ENCODE assay signal across 23 cellular contexts in the genomic region with DNA sequence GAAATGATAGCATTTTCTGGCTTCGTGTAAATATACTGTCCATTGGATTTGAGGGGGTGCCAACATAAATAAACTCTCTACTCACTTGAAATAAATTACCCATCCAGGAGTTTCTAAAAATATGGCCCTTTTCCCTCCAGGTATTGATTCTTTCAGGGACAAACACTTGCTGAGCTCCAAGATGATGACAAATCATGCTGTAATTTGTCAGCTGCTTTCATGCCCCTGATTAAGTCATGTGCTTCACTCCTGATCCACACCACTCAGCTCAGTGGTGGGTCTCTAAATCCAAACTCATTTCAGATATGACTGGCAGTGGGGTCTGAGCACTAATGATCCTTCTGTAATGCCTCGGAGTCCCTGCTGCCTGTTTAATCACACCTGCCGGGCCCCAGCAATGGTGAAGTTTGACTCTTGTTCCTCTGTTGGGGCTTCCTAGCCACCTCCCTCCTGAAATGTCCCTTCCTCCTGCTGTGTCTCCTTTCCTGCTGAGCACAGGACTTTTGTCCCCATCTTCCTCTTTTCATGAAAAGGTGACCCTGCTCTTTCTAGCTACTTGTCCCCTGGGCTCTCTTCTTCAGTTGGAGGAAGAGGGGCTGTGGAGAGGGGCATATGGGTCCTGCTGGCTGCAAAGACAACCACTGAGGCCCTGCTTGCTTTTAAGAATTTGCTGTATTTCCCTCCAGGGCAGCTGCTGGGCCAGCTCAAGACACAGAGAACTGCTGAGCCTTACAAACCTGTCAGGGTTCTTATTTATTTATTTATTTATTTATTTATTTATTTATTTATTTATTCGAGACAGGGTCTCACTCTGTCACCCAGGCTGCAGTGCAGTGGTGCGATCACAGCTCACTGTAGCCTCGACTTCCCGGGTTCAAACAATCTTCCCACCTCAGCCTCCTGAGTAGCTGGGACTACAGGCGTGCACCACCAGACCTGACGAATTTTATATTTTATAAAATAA.
A peak's percentile ranks its signal among the peaks of the same experiment; 100 is the strongest.
DNase-seq lines count a peak whose midpoint lies in the region; ATAC-seq and TF ChIP-seq lines count a peak whose summit lies in the region.
"Had no signal": no experiment of that assay in that cellular context is flagged by ENCODE, and none has a peak within 500 bp of the region (broad histone marks: within the 10 kb centered on the region; RNA-seq: fewer than 3 reads in every experiment).

No MANE protein-coding gene starts in this region.

- intact Hi-C loops in left ventricle myocardium superior (cut with micrococcal nuclease): no loop called here
- intact Hi-C loops in CD4-positive, alpha-beta T cell (cut with DNase I, micrococcal nuclease): no loop called here

- H3K27ac Mint-ChIP-seq in CD4-positive, alpha-beta T cell: no peak overlapping the region
- H3K27ac Mint-ChIP-seq: activated T-cell treated with anti-CD3 and anti-CD28 coated beads, Interleukin-2, amount 50 U/mL, for 24 hours; natural killer cell treated with Interleukin-12 subunit alpha and Interleukin-12 subunit beta and Interleukin-15 and Interleukin-18, amount 100 ng/mL, for 72 hours; stimulated activated effector memory CD8-positive, alpha-beta T cell treated with anti-CD3 and anti-CD28 coated beads, Interleukin-12 subunit alpha, Interleukin-12 subunit beta, amount 100 ng/mL, for 72 hours had no signal

- no peak for ATAC-seq in left ventricle myocardium superior
- ATAC-seq in stimulated activated naive CD8-positive, alpha-beta T cell treated with anti-CD3 and anti-CD28 coated beads, Interleukin-15, Interleukin-2, amounts not matched to agents 100 U/mL and 50 U/mL, for 24 hours: no peak
- no peak for ATAC-seq in CD4-positive, alpha-beta T cell (ENCODE audit: poor library complexity)
- ATAC-seq: K562; left cardiac atrium; natural killer cell treated with Interleukin-12 subunit alpha and Interleukin-12 subunit beta and Interleukin-15 and Interleukin-18, amount 100 ng/mL, for 72 hours; Right ventricle myocardium inferior; stimulated activated effector memory CD8-positive, alpha-beta T cell treated with anti-CD3 and anti-CD28 coated beads, Interleukin-12 subunit alpha, Interleukin-12 subunit beta, amount 100 ng/mL, for 72 hours had no signal

- DNase-seq in Caki2 (ENCODE audit: low read depth) (peak; percentile 54), NCI-H1417 (lab: John Stamatoyannopoulos, UW) (peak; percentile 65 to 93 (median 88)), NCI-H748 treated with DMSO at 0.1 percent for 48 hours (lab: John Stamatoyannopoulos, UW) (peak; percentile 56), mucosa of gallbladder (ENCODE audit: low spot score) (peak; percentile 74), left ventricle myocardium superior (no peak), putamen (ENCODE audit: low spot score) (no peak)
- DNase-seq in stimulated activated naive CD8-positive, alpha-beta T cell treated with anti-CD3 and anti-CD28 coated beads, Interleukin-15, Interleukin-2, amounts not matched to agents 100 U/mL and 50 U/mL, for 24 hours: no peak
- no peak for DNase-seq in CD4-positive, alpha-beta T cell
- DNase-seq: activated CD8-positive, alpha-beta memory T cell treated with anti-CD3 and anti-CD28 coated beads for 24 hours; activated naive CD4-positive, alpha-beta T cell treated with Interleukin-2 at 50 U/mL for 16 hours; activated T-cell treated with anti-CD3 and anti-CD28 coated beads, Interleukin-2, amount 50 U/mL, for 24 hours; C1 segment of cervical spinal cord; cortex of kidney; glutamatergic neuron; H7; left cardiac atrium; mesendoderm; MM.1S; NCI-H82 had no signal

- CTCF ChIA-PET in CD4-positive, alpha-beta T cell (lab: Charles Lee): no interaction called here

- POLR2A ChIA-PET in CD4-positive, alpha-beta T cell (lab: Charles Lee): interaction anchor here (0.8 kb wide), 1 partner anchor 26 kb away, joined by 4 read pairs; no protein-coding TSS in a partner anchor

- no peaks in the 10 kb centered on the region for H3K4me1 Mint-ChIP-seq in CD4-positive, alpha-beta T cell (ENCODE audit: low read depth)
- H3K4me1 Mint-ChIP-seq: stimulated activated effector memory CD8-positive, alpha-beta T cell treated with anti-CD3 and anti-CD28 coated beads, Interleukin-12 subunit alpha, Interleukin-12 subunit beta, amount 100 ng/mL, for 72 hours had no signal

- H3K27ac ChIP-seq in CD4-positive, alpha-beta T cell (ENCODE audit: low read depth, low read length): no peak overlapping the region

- in situ Hi-C loops in Caki2 (cut with HindIII; ENCODE audit: low pct_unique_long_range_greater_than_20kb, low sequenced_read_pairs): no loop called here

- no peaks in the 10 kb centered on the region for H3K9me3 ChIP-seq in CD4-positive, alpha-beta T cell (ENCODE audit: control insufficient read depth, low read length)

- H3K36me3 Mint-ChIP-seq in CD4-positive, alpha-beta T cell (ENCODE audit: low read depth): no peaks in the 10 kb centered on the region
- H3K36me3 Mint-ChIP-seq: natural killer cell treated with Interleukin-12 subunit alpha and Interleukin-12 subunit beta and Interleukin-15 and Interleukin-18, amount 100 ng/mL, for 72 hours; stimulated activated effector memory CD8-positive, alpha-beta T cell treated with anti-CD3 and anti-CD28 coated beads, Interleukin-12 subunit alpha, Interleukin-12 subunit beta, amount 100 ng/mL, for 72 hours had no signal

- no peak overlapping the region for H3K4me3 Mint-ChIP-seq in CD4-positive, alpha-beta T cell
- H3K4me3 Mint-ChIP-seq: activated T-cell treated with anti-CD3 and anti-CD28 coated beads, Interleukin-2, amount 50 U/mL, for 24 hours; natural killer cell treated with Interleukin-12 subunit alpha and Interleukin-12 subunit beta and Interleukin-15 and Interleukin-18, amount 100 ng/mL, for 72 hours; stimulated activated effector memory CD8-positive, alpha-beta T cell treated with anti-CD3 and anti-CD28 coated beads, Interleukin-12 subunit alpha, Interleukin-12 subunit beta, amount 100 ng/mL, for 72 hours had no signal

- peaks cover 5% of the 10 kb centered on the region for H3K27me3 Mint-ChIP-seq in CD4-positive, alpha-beta T cell
- H3K27me3 Mint-ChIP-seq: activated T-cell treated with anti-CD3 and anti-CD28 coated beads, Interleukin-2, amount 50 U/mL, for 24 hours; natural killer cell treated with Interleukin-12 subunit alpha and Interleukin-12 subunit beta and Interleukin-15 and Interleukin-18, amount 100 ng/mL, for 72 hours had no signal

- no peaks in the 10 kb centered on the region for H3K9me3 Mint-ChIP-seq in CD4-positive, alpha-beta T cell
- H3K9me3 Mint-ChIP-seq: activated T-cell treated with anti-CD3 and anti-CD28 coated beads, Interleukin-2, amount 50 U/mL, for 24 hours; natural killer cell treated with Interleukin-12 subunit alpha and Interleukin-12 subunit beta and Interleukin-15 and Interleukin-18, amount 100 ng/mL, for 72 hours; stimulated activated effector memory CD8-positive, alpha-beta T cell treated with anti-CD3 and anti-CD28 coated beads, Interleukin-12 subunit alpha, Interleukin-12 subunit beta, amount 100 ng/mL, for 72 hours had no signal

- no peak for TF ChIP-seq CTCF in CD4-positive, alpha-beta T cell (IDR thresholded peaks at IDR 0.05)

- H3K27me3 ChIP-seq in CD4-positive, alpha-beta T cell (ENCODE audit: control insufficient read depth, insufficient read depth, low read length): no peaks in the 10 kb centered on the region

Comparison
In these comparisons a context has a peak if more than half of its experiments do, and no peak if none do; other contexts are left out.
1. DNase-seq: peak in Caki2 (single experiment), NCI-H1417 (3 of 3), NCI-H748 treated with DMSO at 0.1 percent for 48 hours (single experiment) and mucosa of gallbladder (single experiment); none in left ventricle myocardium superior (single experiment), stimulated activated naive CD8-positive, alpha-beta T cell treated with anti-CD3 and anti-CD28 coated beads, Interleukin-15, Interleukin-2, amounts not matched to agents 100 U/mL and 50 U/mL, for 24 hours (single experiment), putamen (single experiment) and CD4-positive, alpha-beta T cell (0 of 10).